ENCODE assay signal across 31 cellular contexts in the genomic region with DNA sequence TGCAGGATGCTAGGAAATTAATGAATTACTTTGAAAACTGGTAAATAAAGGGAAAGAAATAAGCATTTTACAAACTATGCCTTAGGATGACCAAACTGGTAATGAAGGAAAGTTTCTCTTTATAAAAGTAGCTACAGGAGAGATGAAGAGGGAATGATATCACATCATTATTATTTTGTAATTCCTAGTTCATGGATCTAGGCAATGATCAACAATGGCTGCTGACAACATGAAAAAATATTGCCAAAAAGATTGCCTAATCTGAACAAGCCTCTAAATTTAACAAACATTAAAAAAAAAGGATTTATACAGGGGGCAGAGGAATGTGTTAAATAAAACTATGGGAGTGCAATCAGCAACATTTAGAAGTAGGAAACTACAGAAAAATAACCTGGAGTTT. TPM values are rescaled to one million over a fixed set of nuclear protein-coding genes. Genes with fewer than 3 reads are reported as not detected.
"Had no signal": no experiment of that assay in that cellular context is flagged by ENCODE, and none has a peak within 500 bp of the region (broad histone marks: within the 10 kb centered on the region; RNA-seq: fewer than 3 reads in every experiment).

No MANE protein-coding gene starts in this region.

- H3K4me3 ChIP-seq: adrenal gland, body of pancreas, cardiac muscle cell, colonic mucosa, gastroesophageal sphincter had no signal

- FAIRE-seq: endometrium had no signal

- DNase-seq: activated B cell treated with CpG ODN at 0.5 μM for 24 hours; activated CD4-positive, alpha-beta memory T cell treated with anti-CD3 and anti-CD28 coated beads for 36 hours; activated CD4-positive, alpha-beta T cell treated with anti-CD3 and anti-CD28 coated beads for 36 hours; activated CD4-positive, alpha-beta T cell treated with anti-CD3 and anti-CD28 coated beads, Interleukin-2, amount 10 ng/mL, durations not matched to agents 24 days and 14 days; activated CD8-positive, alpha-beta memory T cell treated with anti-CD3 and anti-CD28 coated beads, Interleukin-2, amount 10 ng/mL, durations not matched to agents 7 days and 5 days; activated CD8-positive, alpha-beta memory T cell treated with anti-CD3 and anti-CD28 coated beads, Interleukin-2, amount 50 U/mL, for 4 hours; activated CD8-positive, alpha-beta T cell treated with anti-CD3 and anti-CD28 coated beads, Interleukin-2, amount 10 ng/mL, durations not matched to agents 7 days and 5 days; activated effector memory CD4-positive, alpha-beta T cell treated with anti-CD3 and anti-CD28 coated beads, Interleukin-2, amount 50 U/mL, for 16 hours; activated naive CD4-positive, alpha-beta T cell treated with anti-CD3 and anti-CD28 coated beads for 36 hours; activated naive CD8-positive, alpha-beta T cell treated with anti-CD3 and anti-CD28 coated beads for 36 hours; activated naive CD8-positive, alpha-beta T cell treated with anti-CD3 and anti-CD28 coated beads, Interleukin-2, amount 50 U/mL, for 24 hours; activated T-cell treated with anti-CD3 and anti-CD28 coated beads, Interleukin-2, amount 50 U/mL, for 1 hour; activated T-cell treated with anti-CD3 and anti-CD28 coated beads, Interleukin-2, amount 50 U/mL, for 48 hours; adrenal gland; amygdala; aorta; body of pancreas; central memory CD4-positive, alpha-beta T cell; cerebellar nuclear complex; colonic mucosa; effector CD8-positive, alpha-beta T cell; T-helper 1 cell; T-helper 17 cell; T1000; WERI-Rb-1 had no signal

- H3K4me1 ChIP-seq: adrenal gland, body of pancreas, colonic mucosa had no signal

- H3K27ac ChIP-seq: adrenal gland, body of pancreas, cardiac muscle cell, colonic mucosa, epithelial cell of prostate, gastroesophageal sphincter, WERI-Rb-1 had no signal

- ATAC-seq: activated CD4-positive, alpha-beta T cell treated with anti-CD3 and anti-CD28 coated beads for 36 hours; activated CD4-positive, CD25-positive, alpha-beta regulatory T cell treated with anti-CD3 and anti-CD28 coated beads, Interleukin-2, amount 50 U/mL, for 24 hours; activated CD8-positive, alpha-beta memory T cell treated with anti-CD3 and anti-CD28 coated beads, Interleukin-2, amount 10 ng/mL, durations not matched to agents 7 days and 5 days; activated CD8-positive, alpha-beta T cell treated with anti-CD3 and anti-CD28 coated beads, Interleukin-2, amount 10 ng/mL, durations not matched to agents 7 days and 5 days; activated naive CD8-positive, alpha-beta T cell treated with anti-CD3 and anti-CD28 coated beads, Interleukin-2, amount 50 U/mL, for 24 hours; body of pancreas; gastroesophageal sphincter; T-helper 17 cell had no signal

- H3K27me3 ChIP-seq: adrenal gland, body of pancreas, cardiac muscle cell, colonic mucosa, gastroesophageal sphincter had no signal

- H3K9me3 ChIP-seq: adrenal gland, body of pancreas, colonic mucosa, gastroesophageal sphincter had no signal

- H3K36me3 ChIP-seq: adrenal gland, cardiac muscle cell, colonic mucosa, gastroesophageal sphincter, WERI-Rb-1 had no signal

RNA-seq across cellular contexts. Expression of gene NOS1AP, which starts 38.9 kb away (rescaled TPM):
- total RNA-seq: activated B cell treated with CpG ODN at 0.5 μM for 24 hours; activated CD4-positive, alpha-beta T cell treated with anti-CD3 and anti-CD28 coated beads, Interleukin-2, amount 10 ng/mL, durations not matched to agents 24 days and 14 days; activated CD8-positive, alpha-beta memory T cell treated with anti-CD3 and anti-CD28 coated beads, Interleukin-2, amount 10 ng/mL, durations not matched to agents 7 days and 5 days; activated CD8-positive, alpha-beta T cell treated with anti-CD3 and anti-CD28 coated beads, Interleukin-2, amount 10 ng/mL, durations not matched to agents 7 days and 5 days; activated T-helper 2 cell treated with anti-CD3 and anti-CD28 coated beads, Interferon-gamma antibody, Interleukin-2, Interleukin-4, amounts not matched to agents 10 μg/mL and 5 μg/mL and 100 μg/mL, durations not matched to agents 14 hours and 24 hours and 36 hours; T-helper 17 cell had no signal
